In genomic region chr1:116382321-116382720, GRCh38 we compare ENCODE assay signal across 1 cellular context.
TF ChIP-seq lines count a peak whose summit lies in the region.

No MANE protein-coding gene starts in this region.

TF ChIP-seq in GM12878, 131 proteins besides CTCF, POLR2A, EP300 and RAD21 (continued from another document):
- TF ChIP-seq BCLAF1 (IDR thresholded peaks at IDR 0.05): no peak
- no peak for TF ChIP-seq SMARCA5 (IDR thresholded peaks at IDR 0.05)
- peak; percentile 25; the same call in 1 of the 2 replicates for TF ChIP-seq ATF3 (IDR thresholded peaks at IDR 0.05; ENCODE audit: borderline replicate concordance, extremely low read depth, low read depth, low read length)
- no peak for TF ChIP-seq RB1 (IDR thresholded peaks at IDR 0.05; ENCODE audit: borderline replicate concordance)
- no peak for TF ChIP-seq SRF (IDR thresholded peaks at IDR 0.05; ENCODE audit: low read depth in 2 of 2, low read length in 2 of 2)
- no peak for TF ChIP-seq REST (IDR thresholded peaks at IDR 0.05; ENCODE audit: low read depth, low read length)
- no peak for TF ChIP-seq ETV6 (conservative IDR thresholded peaks at IDR 0.05 in 1 of 2, IDR thresholded peaks at IDR 0.05 in 1 of 2; ENCODE audit: borderline replicate concordance in 1 of 2, low read depth in 1 of 2)
- no peak for TF ChIP-seq MYC (IDR thresholded peaks at IDR 0.05; ENCODE audit: insufficient read depth, insufficient read length, insufficient replicate concordance, low read length, severe bottlenecking)
- no peak for TF ChIP-seq FOXM1 (IDR thresholded peaks at IDR 0.05; ENCODE audit: low read depth, low read length)
- TF ChIP-seq IRF4 (IDR thresholded peaks at IDR 0.05; ENCODE audit: low read depth, low read length): no peak
- TF ChIP-seq BHLHE40 (IDR thresholded peaks at IDR 0.05; ENCODE audit: borderline replicate concordance in 1 of 2, low read depth in 2 of 2, low read length in 1 of 2): peak in 1 of 2 experiments; percentile 53; a peak in 1 of 4 replicates
- peak; percentile 21 for TF ChIP-seq USF1 (IDR thresholded peaks at IDR 0.05; ENCODE audit: borderline replicate concordance, extremely low read length, insufficient read depth, low read depth, low read length)
- no peak for TF ChIP-seq ZNF274 (IDR thresholded peaks at IDR 0.05; ENCODE audit: insufficient read depth, insufficient read length)
- TF ChIP-seq PAX5 (IDR thresholded peaks at IDR 0.05; ENCODE audit: borderline replicate concordance, low read depth, low read length): no peak
- TF ChIP-seq HSF1 (IDR thresholded peaks at IDR 0.05; ENCODE audit: low read depth, low read length): no peak
- TF ChIP-seq RBBP5 (conservative IDR thresholded peaks at IDR 0.05): no peak
- no peak for TF ChIP-seq ZZZ3 (IDR thresholded peaks at IDR 0.05; ENCODE audit: control insufficient read depth, insufficient read length, low read depth)
- no peak for TF ChIP-seq SREBF1 (IDR thresholded peaks at IDR 0.05; ENCODE audit: low read length)
- no peak for TF ChIP-seq ZBTB4 (CRISPR knock-in tag; IDR thresholded peaks at IDR 0.05)
- peak; percentile 83 for TF ChIP-seq RAD51 (IDR thresholded peaks at IDR 0.05)
- TF ChIP-seq SPI1 (IDR thresholded peaks at IDR 0.05; ENCODE audit: borderline replicate concordance, insufficient read depth, low read depth, low read length): no peak
- 0 out of 4 replicates have a peak, but pooled peaks of 1 of the 2 experiments have one; percentile 12 for TF ChIP-seq IKZF2 (IDR thresholded peaks at IDR 0.05)
- TF ChIP-seq EGR1 (IDR thresholded peaks at IDR 0.05; ENCODE audit: borderline replicate concordance in 1 of 2, low read depth in 2 of 2, low read length in 2 of 2): no peak
- TF ChIP-seq ZNF24 (IDR thresholded peaks at IDR 0.05): no peak
- TF ChIP-seq MEF2A (IDR thresholded peaks at IDR 0.05; ENCODE audit: insufficient read depth, low read depth, low read length): 0 out of 2 replicates have a peak, but pooled peaks have one; percentile 14
- TF ChIP-seq NFIC (IDR thresholded peaks at IDR 0.05; ENCODE audit: low read depth, low read length): no peak
- TF ChIP-seq KLF5 (IDR thresholded peaks at IDR 0.05; ENCODE audit: partially characterized antibody): no peak
- TF ChIP-seq HDAC6 (IDR thresholded peaks at IDR 0.05; ENCODE audit: unreplicated experiment): no peak
- no peak for TF ChIP-seq JUND (IDR thresholded peaks at IDR 0.05; ENCODE audit: low read depth, low read length)
- TF ChIP-seq SMC3 (IDR thresholded peaks at IDR 0.05; ENCODE audit: borderline replicate concordance, low read length): no peak
- no peak for TF ChIP-seq FOS (IDR thresholded peaks at IDR 0.05; ENCODE audit: borderline replicate concordance, extremely low read depth, insufficient read length)
- no peak for TF ChIP-seq CEBPZ (IDR thresholded peaks at IDR 0.05; ENCODE audit: low read depth, low read length)
- TF ChIP-seq LARP7 (IDR thresholded peaks at IDR 0.05): no peak
- TF ChIP-seq SKIL (IDR thresholded peaks at IDR 0.05; ENCODE audit: low read depth, poor library complexity, severe bottlenecking): no peak
TF ChIP-seq in GM12878: peak in this region for 6.
